Comparison of ENCODE assay signal across 8 cellular contexts in genomic region chr19:21396893-21397572, GRCh38. TPM values are rescaled to one million over a fixed set of nuclear protein-coding genes. Genes with fewer than 3 reads are reported as not detected.
A peak's percentile ranks its signal among the peaks of the same experiment; 100 is the strongest.
DNase-seq lines count a peak whose midpoint lies in the region; ATAC-seq and TF ChIP-seq lines count a peak whose summit lies in the region.

TSS of gene ZNF493 (plus strand) at chr19:21397133. CDS start at chr19:21397238, 105 bp downstream.

- intact Hi-C loops in mammary epithelial cell (cut with micrococcal nuclease): loop anchor here (5.0 kb wide), 1 partner anchor 70 kb away; the partner anchor contains the start of gene ZNF708

- H2AFZ ChIP-seq in mammary epithelial cell (ENCODE audit: low read depth, low read length): peak within 1 kb of the TSS; percentile 95

- H4K20me1 ChIP-seq in mammary epithelial cell (ENCODE audit: insufficient read depth, low read length): no peaks in the 10 kb centered on the region

- ATAC-seq in GM18520 (IDR thresholded peaks at IDR 0.05; ENCODE audit: unreplicated experiment) (peak; percentile 100), HG03060 (IDR thresholded peaks at IDR 0.05; ENCODE audit: low read depth, unreplicated experiment) (peak; percentile 98)

- H3K36me3 ChIP-seq in WERI-Rb-1 (peaks cover 28% of the 10 kb centered on the region), mammary epithelial cell (ENCODE audit: insufficient read depth, low read length) (no peaks in the 10 kb centered on the region), iPS-20b (ENCODE audit: insufficient read depth, low read depth, low read length) (peaks cover 20% of the 10 kb centered on the region; the same call in 1 of the 2 replicates), skeletal muscle tissue (ENCODE audit: control insufficient read depth in 3 of 3, insufficient read depth in 3 of 3, low read length in 3 of 3) (peaks cover 3 to 6% (median 4%) of the 10 kb centered on the region in 3 donors)

- H3K4me2 ChIP-seq in mammary epithelial cell (ENCODE audit: insufficient read depth, low read depth, low read length): peak within 1 kb of the TSS; percentile 71

- no peaks in the 10 kb centered on the region for H3K27me3 ChIP-seq in WERI-Rb-1 (ENCODE audit: insufficient read depth, low read depth, severe bottlenecking)
- H3K27me3 ChIP-seq in mammary epithelial cell (ENCODE audit: insufficient read depth, low read length): no peaks in the 10 kb centered on the region
- H3K27me3 ChIP-seq in iPS-20b (ENCODE audit: insufficient read depth, low read length): no peaks in the 10 kb centered on the region
- no peaks in the 10 kb centered on the region for H3K27me3 ChIP-seq in skeletal muscle tissue (ENCODE audit: control insufficient read depth in 3 of 3, insufficient read depth in 3 of 3, low read length in 3 of 3)

- H3K27ac ChIP-seq in 22Rv1 (peak within 1 kb of the TSS; percentile 81), WERI-Rb-1 (peak within 1 kb of the TSS; percentile 79), mammary epithelial cell (ENCODE audit: insufficient read depth, low read depth, low read length) (peak within 1 kb of the TSS; percentile 50), iPS-20b (ENCODE audit: low read length) (peak within 1 kb of the TSS; percentile 61), skeletal muscle tissue (ENCODE audit: low read depth, low read length) (peak within 1 kb of the TSS; percentile 74)

- in situ Hi-C loops in mammary epithelial cell (cut with MboI; ENCODE audit: low sequenced_read_pairs in 2 of 2): no loop called here

- CTCF ChIA-PET in mammary epithelial cell (lab: Charles Lee; ENCODE audit: low non-redundant PET): interaction anchor here (0.5 kb wide), 1 partner anchor 10 kb away, joined by 3 read pairs; no protein-coding TSS in a partner anchor

- peaks cover 3% of the 10 kb centered on the region for H3K9me3 ChIP-seq in WERI-Rb-1 (ENCODE audit: severe bottlenecking)
- peaks cover 7% of the 10 kb centered on the region for H3K9me3 ChIP-seq in mammary epithelial cell (replicated peaks; ENCODE audit: insufficient read depth, low read length)
- peaks cover 5% of the 10 kb centered on the region; the same call in 1 of the 2 replicates for H3K9me3 ChIP-seq in iPS-20b (ENCODE audit: insufficient read depth, low read depth, low read length)
- H3K9me3 ChIP-seq in skeletal muscle tissue (ENCODE audit: control insufficient read depth in 3 of 3, low read length in 3 of 3): no peaks in the 10 kb centered on the region

- WGBS in mammary epithelial cell (ENCODE audit: low coverage, missing lambda C conversion rate): 3% methylated on average over 21 of the region's 31 CpGs

- H3K79me2 ChIP-seq in mammary epithelial cell (ENCODE audit: insufficient read depth, low read length): peaks cover 16% of the 10 kb centered on the region

- H3K4me3 ChIP-seq in WERI-Rb-1 (ENCODE audit: low read depth, low read length) (peak within 1 kb of the TSS; percentile 98), mammary epithelial cell (replicated peaks in 1 of 3; ENCODE audit: insufficient read depth in 1 of 3, low read depth in 2 of 3, low read length in 3 of 3) (peak within 1 kb of the TSS; percentile 64 to 92 (median 79)), iPS-20b (ENCODE audit: low read length) (peak within 1 kb of the TSS; percentile 98), skeletal muscle tissue (ENCODE audit: low read length in 3 of 3) (peak within 1 kb of the TSS; percentile 86 to 100 (median 99))

- no TSS peak for BruUV-seq in mammary epithelial cell (replicated peaks; lab: Mats Ljungman, UMichigan)

- H3K9ac ChIP-seq in mammary epithelial cell (ENCODE audit: insufficient read depth, low read length): peak within 1 kb of the TSS; percentile 67
- H3K9ac ChIP-seq in iPS-20b (ENCODE audit: low read depth, low read length): peak within 1 kb of the TSS; percentile 97
- peak within 1 kb of the TSS; percentile 83 to 99 (median 96) for H3K9ac ChIP-seq in skeletal muscle tissue (ENCODE audit: low read depth in 1 of 3, low read length in 3 of 3)

- no peak for TF ChIP-seq CTCF in 22Rv1 (IDR thresholded peaks at IDR 0.05)
- no peak for TF ChIP-seq CTCF in WERI-Rb-1 (IDR thresholded peaks at IDR 0.05; ENCODE audit: low read depth, low read length)
- no peak for TF ChIP-seq CTCF in mammary epithelial cell (conservative IDR thresholded peaks at IDR 0.05 in 1 of 2, IDR thresholded peaks at IDR 0.05 in 1 of 2; ENCODE audit: extremely low read depth in 1 of 2, insufficient read depth in 1 of 2, low read depth in 1 of 2, low read length in 2 of 2)

- DNase-seq in NCI-H2107 treated with DMSO at 0.1 percent for 48 hours (lab: John Stamatoyannopoulos, UW; ENCODE audit: unreplicated experiment) (peak; percentile 82), WERI-Rb-1 (peak; percentile 95), mammary epithelial cell (peak; percentile 95)

- dilution Hi-C loops in mammary epithelial cell (cut with HindIII; ENCODE audit: low sequenced_read_pairs): no loop called here

- H3K4me1 ChIP-seq in mammary epithelial cell (ENCODE audit: insufficient read depth, low read length) (no peaks in the 10 kb centered on the region), iPS-20b (ENCODE audit: insufficient read depth, low read length) (peaks cover 5% of the 10 kb centered on the region; the same call in 1 of the 2 replicates), skeletal muscle tissue (ENCODE audit: control insufficient read depth in 3 of 3, insufficient read depth in 3 of 3, low read length in 3 of 3) (peaks cover 3 to 16% (median 6%) of the 10 kb centered on the region in 3 donors)

RNA-seq across cellular contexts. Expression of gene ZNF493, which starts in this region (rescaled TPM):
- total RNA-seq in mammary epithelial cell: 10 to 100 TPM in 1 of 2 donors, 1 to 10 TPM in 1; 9.6 to 26.0 TPM
- polyA plus RNA-seq in mammary epithelial cell: 2.0 TPM
- not detected for polyA minus RNA-seq in mammary epithelial cell
- 47.5 TPM for total RNA-seq in skeletal muscle tissue

Comparison
In these comparisons a context has a peak if more than half of its experiments do, and no peak if none do; other contexts are left out.
1. Peak in every context shown above with its lines: DNase-seq, ATAC-seq, H3K4me3 ChIP-seq and H3K27ac ChIP-seq.